ENCODE assay signal across 1 cellular context in the genomic region with DNA sequence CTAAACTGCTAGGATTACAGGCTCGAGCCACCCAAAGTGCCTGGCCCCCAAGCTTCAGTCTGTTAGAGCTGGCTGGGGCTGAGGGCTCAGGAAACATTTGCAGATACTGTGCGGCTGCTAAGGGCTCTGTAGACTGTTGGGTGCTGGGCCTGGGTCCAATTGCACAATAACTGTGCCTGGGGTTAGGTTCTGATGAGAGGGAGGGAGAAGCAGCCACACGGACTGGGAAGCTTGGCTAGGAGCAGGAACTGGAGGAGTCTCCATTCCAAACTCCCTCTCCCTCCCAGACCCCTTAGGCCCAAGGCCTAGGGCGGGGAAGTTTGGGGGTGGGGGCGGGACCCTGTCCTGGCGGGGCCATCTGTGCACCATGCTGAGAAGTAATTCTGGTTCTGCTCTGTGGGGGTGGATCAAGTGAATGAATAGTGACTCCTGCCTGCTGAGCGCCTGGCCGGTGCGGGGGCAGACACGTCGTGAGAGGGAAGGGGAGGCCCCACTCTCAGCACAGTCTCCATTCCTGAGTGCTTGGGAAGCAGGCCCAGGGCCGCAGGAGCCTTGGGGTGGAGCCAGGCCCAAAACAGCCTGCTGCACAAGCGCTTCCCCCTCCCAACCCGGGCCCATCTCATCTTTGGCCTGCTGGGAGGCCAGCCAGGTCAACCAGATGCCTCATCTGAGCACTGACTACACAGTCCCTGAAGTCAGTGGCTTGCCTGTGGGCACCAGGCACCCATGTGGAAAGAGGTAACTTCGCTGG.
TF ChIP-seq lines count a peak whose summit lies in the region.

No MANE protein-coding gene starts in this region.

TF ChIP-seq in H1, 55 proteins besides CTCF, POLR2A, EP300 and RAD21 (continued from another document):
- TF ChIP-seq TEAD4 (IDR thresholded peaks at IDR 0.05; ENCODE audit: low read depth, low read length) (no peak), KDM1A (IDR thresholded peaks at IDR 0.05; ENCODE audit: borderline replicate concordance, low read length) (no peak), BCL11A (IDR thresholded peaks at IDR 0.05; ENCODE audit: low read depth in 2 of 2, low read length in 2 of 2) (no peak), BRCA1 (IDR thresholded peaks at IDR 0.05; ENCODE audit: low read depth, low read length) (no peak), CBX5 (IDR thresholded peaks at IDR 0.05; ENCODE audit: low read depth, low read length) (no peak), NRF1 (IDR thresholded peaks at IDR 0.05; ENCODE audit: low read depth, low read length) (no peak), KDM4A (IDR thresholded peaks at IDR 0.05; ENCODE audit: low read depth, low read length, severe bottlenecking) (no peak), GTF2F1 (IDR thresholded peaks at IDR 0.05; ENCODE audit: borderline replicate concordance, low read depth, low read length) (no peak), SAP30 (IDR thresholded peaks at IDR 0.05; ENCODE audit: insufficient read depth, insufficient replicate concordance, low read length) (no peak), CHD2 (IDR thresholded peaks at IDR 0.05; ENCODE audit: low read length) (no peak), HDAC2 (IDR thresholded peaks at IDR 0.05; ENCODE audit: borderline replicate concordance in 1 of 2, low read depth in 2 of 2, low read length in 2 of 2) (0 out of 4 replicates have a peak, but pooled peaks of 1 of the 2 experiments have one; percentile 7), SP1 (IDR thresholded peaks at IDR 0.05; ENCODE audit: low read depth, low read length) (no peak), SIX5 (IDR thresholded peaks at IDR 0.05; ENCODE audit: low read depth, low read length) (no peak), FOSL1 (IDR thresholded peaks at IDR 0.05; ENCODE audit: insufficient read depth, low read depth, low read length) (no peak), EGR1 (IDR thresholded peaks at IDR 0.05; ENCODE audit: borderline replicate concordance, low read depth, low read length) (peak; percentile 47; the same call in 1 of the 2 replicates)
- TF ChIP-seq, protein P1, sequence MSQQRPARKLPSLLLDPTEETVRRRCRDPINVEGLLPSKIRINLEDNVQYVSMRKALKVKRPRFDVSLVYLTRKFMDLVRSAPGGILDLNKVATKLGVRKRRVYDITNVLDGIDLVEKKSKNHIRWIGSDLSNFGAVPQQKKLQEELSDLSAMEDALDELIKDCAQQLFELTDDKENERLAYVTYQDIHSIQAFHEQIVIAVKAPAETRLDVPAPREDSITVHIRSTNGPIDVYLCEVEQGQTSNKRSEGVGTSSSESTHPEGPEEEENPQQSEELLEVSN (IDR thresholded peaks at IDR 0.05): no peak
